In genomic region chr1:221778125-221778524, GRCh38 we compare ENCODE assay signal across 12 cellular contexts. TPM values are rescaled to one million over a fixed set of nuclear protein-coding genes. Genes with fewer than 3 reads are reported as not detected.
A peak's percentile ranks its signal among the peaks of the same experiment; 100 is the strongest.
DNase-seq lines count a peak whose midpoint lies in the region; ATAC-seq and TF ChIP-seq lines count a peak whose summit lies in the region.
"Had no signal": no experiment of that assay in that cellular context is flagged by ENCODE, and none has a peak within 500 bp of the region (broad histone marks: within the 10 kb centered on the region; RNA-seq: fewer than 3 reads in every experiment).

No MANE protein-coding gene starts in this region.

- no peak for TF ChIP-seq POLR2A in thyroid gland (IDR thresholded peaks at IDR 0.05)

- H3K27me3 ChIP-seq in thyroid gland, result no peaks in the 10 kb centered on the region
- H3K27me3 ChIP-seq: ovary had no signal

- H3K9me3 Mint-ChIP-seq in activated CD4-positive, alpha-beta T cell treated with anti-CD3 and anti-CD28 coated beads, Interleukin-2, amount 10 ng/mL, durations not matched to agents 7 days and 5 days, result no peaks in the 10 kb centered on the region
- H3K9me3 Mint-ChIP-seq in natural killer cell, result no peaks in the 10 kb centered on the region

- POLR2A ChIA-PET in activated CD4-positive, alpha-beta T cell treated with anti-CD3 and anti-CD28 coated beads, Interleukin-2, amount 10 ng/mL, durations not matched to agents 7 days and 5 days (lab: Charles Lee), result interaction anchor here (1.6 kb wide), 1 partner anchor 36 kb away, joined by 7 read pairs; the partner anchor contains the start of gene DUSP10

- DNase-seq in activated CD4-positive, alpha-beta T cell treated with anti-CD3 and anti-CD28 coated beads, Interleukin-2, amount 10 ng/mL, durations not matched to agents 7 days and 5 days, result no peak
- no peak for DNase-seq in activated CD4-positive, alpha-beta T cell treated with anti-CD3 and anti-CD28 coated beads, Interleukin-2, amount 50 U/mL, for 48 hours
- no peak for DNase-seq in natural killer cell
- no peak for DNase-seq in left ventricle myocardium superior
- no peak for DNase-seq in thyroid gland
- DNase-seq: activated CD4-positive, CD25-positive, alpha-beta regulatory T cell treated with anti-CD3 and anti-CD28 coated beads, Interleukin-2, amount 50 U/mL, for 72 hours; hippocampal formation; ovary; PC-3 had no signal

- WGBS in thyroid gland, 2 donors, result 90 to 95% methylated on average over 3 of the region's 3 CpGs

- H3K9me3 ChIP-seq in thyroid gland, result no peaks in the 10 kb centered on the region
- H3K9me3 ChIP-seq: ovary had no signal

- H3K27ac ChIP-seq in thyroid gland, result no peak overlapping the region
- H3K27ac ChIP-seq: ovary had no signal

- no peaks in the 10 kb centered on the region for H3K36me3 ChIP-seq in thyroid gland
- H3K36me3 ChIP-seq: ovary had no signal

- H3K36me3 Mint-ChIP-seq in activated CD4-positive, alpha-beta T cell treated with anti-CD3 and anti-CD28 coated beads, Interleukin-2, amount 10 ng/mL, durations not matched to agents 7 days and 5 days (ENCODE audit: low read depth), result peaks cover 8% of the 10 kb centered on the region
- no peaks in the 10 kb centered on the region for H3K36me3 Mint-ChIP-seq in natural killer cell

- peak overlapping the region; percentile 48 for H3K4me3 Mint-ChIP-seq in activated CD4-positive, alpha-beta T cell treated with anti-CD3 and anti-CD28 coated beads, Interleukin-2, amount 10 ng/mL, durations not matched to agents 7 days and 5 days
- H3K4me3 Mint-ChIP-seq in natural killer cell, result peak overlapping the region; percentile 68

- no peak for TF ChIP-seq CTCF in natural killer cell (IDR thresholded peaks at IDR 0.05)
- no peak for TF ChIP-seq CTCF in thyroid gland (IDR thresholded peaks at IDR 0.05)

- H3K4me3 ChIP-seq in thyroid gland (replicated peaks in 1 of 3), result no peak overlapping the region
- H3K4me3 ChIP-seq: ovary had no signal

- no peaks in the 10 kb centered on the region for H3K27me3 Mint-ChIP-seq in activated CD4-positive, alpha-beta T cell treated with anti-CD3 and anti-CD28 coated beads, Interleukin-2, amount 10 ng/mL, durations not matched to agents 7 days and 5 days
- no peaks in the 10 kb centered on the region for H3K27me3 Mint-ChIP-seq in natural killer cell (ENCODE audit: low read depth in 2 of 2)

- ATAC-seq in HG02610 (IDR thresholded peaks at IDR 0.05; ENCODE audit: unreplicated experiment), result peak; percentile 20
- ATAC-seq in HG03558 (IDR thresholded peaks at IDR 0.05; ENCODE audit: extremely low read depth, unreplicated experiment), result peak; percentile 17
- ATAC-seq in natural killer cell, result peak; percentile 36 to 57 (median 57)
- no peak for ATAC-seq in left ventricle myocardium superior
- no peak for ATAC-seq in HG03469 (IDR thresholded peaks at IDR 0.05; ENCODE audit: unreplicated experiment)
- ATAC-seq: PC-3 had no signal

- CTCF ChIA-PET in activated CD4-positive, alpha-beta T cell treated with anti-CD3 and anti-CD28 coated beads, Interleukin-2, amount 10 ng/mL, durations not matched to agents 7 days and 5 days (lab: Charles Lee), result interaction anchor here (0.7 to 1.9 kb wide), 7 partner anchors 17 to 143 kb away, joined by 3 to 7 read pairs (median 4); partner anchors contain the start of gene DUSP10

- intact Hi-C loops in natural killer cell (cut with micrococcal nuclease), result loop anchor here (1.0 to 2.0 kb wide), 5 partner anchors 15 to 183 kb away; partner anchors contain the start of gene DUSP10
- intact Hi-C loops in left ventricle myocardium superior (cut with micrococcal nuclease), result no loop called here
- intact Hi-C loops in thyroid gland (cut with DNase I), result no loop called here

- peak overlapping the region; percentile 92 for H3K27ac Mint-ChIP-seq in activated CD4-positive, alpha-beta T cell treated with anti-CD3 and anti-CD28 coated beads, Interleukin-2, amount 10 ng/mL, durations not matched to agents 7 days and 5 days
- H3K27ac Mint-ChIP-seq in natural killer cell, result peak overlapping the region; percentile 90 to 99

- no peaks in the 10 kb centered on the region for H3K4me1 ChIP-seq in thyroid gland

- peaks cover 82% of the 10 kb centered on the region for H3K4me1 Mint-ChIP-seq in activated CD4-positive, alpha-beta T cell treated with anti-CD3 and anti-CD28 coated beads, Interleukin-2, amount 10 ng/mL, durations not matched to agents 7 days and 5 days
- H3K4me1 Mint-ChIP-seq in natural killer cell, result peaks cover 72 to 76% of the 10 kb centered on the region in 2 donors

RNA-seq across cellular contexts. Expression of gene DUSP10, which starts 36.2 kb away (rescaled TPM):
- 10 to 100 TPM; 11.3 to 12.3 TPM for total RNA-seq in activated CD4-positive, alpha-beta T cell treated with anti-CD3 and anti-CD28 coated beads, Interleukin-2, amount 10 ng/mL, durations not matched to agents 7 days and 5 days
- total RNA-seq in natural killer cell, result 100 to 1,000 TPM; 109 to 231 (median 210) TPM
- 3.5 TPM for total RNA-seq in left ventricle myocardium superior
- total RNA-seq in thyroid gland, result 10 to 100 TPM in 1 of 4 donors, 1 to 10 TPM in 3; 7.2 to 13.8 (median 8.6) TPM

Comparison
In these comparisons a context has a peak if more than half of its experiments do, and no peak if none do; other contexts are left out.
1. ATAC-seq: peak in HG02610 (single experiment), HG03558 (single experiment) and natural killer cell (3 of 3); none in left ventricle myocardium superior (single experiment) and HG03469 (single experiment).
2. RNA of gene DUSP10, which starts 36.2 kb away (total RNA-seq): 109 to 231 TPM in natural killer cell; 11.3 to 12.3 TPM in activated CD4-positive, alpha-beta T cell treated with anti-CD3 and anti-CD28 coated beads, Interleukin-2, amount 10 ng/mL, durations not matched to agents 7 days and 5 days, 7.2 to 13.8 TPM in thyroid gland and 3.5 TPM in left ventricle myocardium superior (single experiment); every median in the first group is over 4 times any median in the second.